ENCODE assay signal across 24 cellular contexts in genomic region chr6:151881231-151881630, GRCh38.
"Had no signal": no experiment of that assay in that cellular context is flagged by ENCODE, and none has a peak within 500 bp of the region (broad histone marks: within the 10 kb centered on the region; RNA-seq: fewer than 3 reads in every experiment).

No MANE protein-coding gene starts in this region.

- H3K27me3 ChIP-seq: dorsolateral prefrontal cortex, esophagus muscularis mucosa, gastrocnemius medialis, heart right ventricle, left lung had no signal

- H3K9me3 ChIP-seq: esophagus muscularis mucosa, gastrocnemius medialis, heart right ventricle, left lung, lower lobe of right lung had no signal

- H3K27ac ChIP-seq: coronary artery, dorsolateral prefrontal cortex, esophagus muscularis mucosa, gastrocnemius medialis, heart right ventricle, left lung, lower lobe of right lung had no signal

- DNase-seq: dermis blood vessel endothelial cell; dorsolateral prefrontal cortex; effector CD4-positive, alpha-beta T cell; effector memory CD4-positive, alpha-beta T cell; foreskin fibroblast; foreskin melanocyte; gastrocnemius medialis; glutamatergic neuron; head of caudate nucleus; heart right ventricle; hippocampal formation; left cardiac atrium; left lung; left ventricle myocardium superior; lower lobe of right lung; mesendoderm; midbrain; naive B cell had no signal

- H3K4me1 ChIP-seq: esophagus muscularis mucosa, heart right ventricle, left lung, lower lobe of right lung had no signal

- H3K36me3 ChIP-seq: esophagus muscularis mucosa, gastrocnemius medialis, heart right ventricle, left lung, lower lobe of right lung had no signal

- FAIRE-seq: colon, endothelial cell of umbilical vein, islet of Langerhans, keratinocyte had no signal

- H3K4me3 ChIP-seq: coronary artery, dorsolateral prefrontal cortex, esophagus muscularis mucosa, gastrocnemius medialis, heart right ventricle, left lung, lower lobe of right lung had no signal
